26 cellular contexts compared by ENCODE assay signal in the genomic region with DNA sequence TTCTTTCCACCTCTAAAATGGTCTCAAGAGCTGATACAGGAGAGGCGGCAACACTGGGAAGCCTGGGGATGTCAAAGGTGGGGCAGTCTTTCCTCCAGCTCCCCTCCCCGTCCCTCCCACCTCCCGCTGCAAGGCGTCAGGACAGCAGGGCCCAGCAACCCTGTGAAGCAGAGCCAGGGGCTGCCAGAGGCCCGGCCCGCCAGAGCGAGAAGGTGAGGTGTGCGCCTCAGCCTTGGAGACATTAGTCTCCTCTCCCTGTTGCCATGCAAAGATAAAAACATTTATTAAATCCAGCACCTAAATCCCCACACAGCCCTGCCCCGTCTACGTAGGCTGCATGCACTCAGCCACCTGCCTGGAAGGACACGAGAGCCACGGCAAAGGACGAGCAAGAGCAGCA.
"Had no signal": no experiment of that assay in that cellular context is flagged by ENCODE, and none has a peak within 500 bp of the region (broad histone marks: within the 10 kb centered on the region; RNA-seq: fewer than 3 reads in every experiment).

No MANE protein-coding gene starts in this region.

- H3K36me3 Mint-ChIP-seq: mesothelial cell of epicardium; naive B cell; natural killer cell treated with Interleukin-12 subunit alpha and Interleukin-12 subunit beta and Interleukin-15 and Interleukin-18, amount 100 ng/mL, for 72 hours had no signal

- H3K36me3 ChIP-seq: esophagus squamous epithelium, left lung, right lobe of liver, suprapubic skin, thyroid gland had no signal

- H3K4me1 ChIP-seq: esophagus squamous epithelium, left lung, psoas muscle, right lobe of liver, suprapubic skin, thyroid gland had no signal

- H3K4me2 ChIP-seq: smooth muscle cell had no signal

- H3K27ac ChIP-seq: coronary artery, esophagus squamous epithelium, left lung, psoas muscle, right lobe of liver, suprapubic skin, thyroid gland had no signal

- H3K9me3 Mint-ChIP-seq: effector memory CD8-positive, alpha-beta T cell; mesothelial cell of epicardium; naive B cell; natural killer cell treated with Interleukin-12 subunit alpha and Interleukin-12 subunit beta and Interleukin-15 and Interleukin-18, amount 100 ng/mL, for 72 hours; stimulated activated naive CD8-positive, alpha-beta T cell treated with anti-CD3 and anti-CD28 coated beads, Interleukin-15, amount 100 ng/mL, for 72 hours had no signal

- H3K4me3 ChIP-seq: coronary artery, esophagus squamous epithelium, left lung, mucosa of descending colon, psoas muscle, right lobe of liver, smooth muscle cell, suprapubic skin, thyroid gland had no signal

- H3K27ac Mint-ChIP-seq: effector memory CD8-positive, alpha-beta T cell; mesothelial cell of epicardium; naive B cell; natural killer cell treated with Interleukin-12 subunit alpha and Interleukin-12 subunit beta and Interleukin-15 and Interleukin-18, amount 100 ng/mL, for 72 hours; stimulated activated naive CD8-positive, alpha-beta T cell treated with anti-CD3 and anti-CD28 coated beads, Interleukin-15, amount 100 ng/mL, for 72 hours had no signal

- H3K4me3 Mint-ChIP-seq: effector memory CD8-positive, alpha-beta T cell; mesothelial cell of epicardium; naive B cell; natural killer cell treated with Interleukin-12 subunit alpha and Interleukin-12 subunit beta and Interleukin-15 and Interleukin-18, amount 100 ng/mL, for 72 hours; neural crest cell; stimulated activated naive CD8-positive, alpha-beta T cell treated with anti-CD3 and anti-CD28 coated beads, Interleukin-15, amount 100 ng/mL, for 72 hours had no signal

- ATAC-seq: effector memory CD8-positive, alpha-beta T cell; left lung; mucosa of descending colon; natural killer cell treated with Interleukin-12 subunit alpha and Interleukin-12 subunit beta and Interleukin-15 and Interleukin-18, amount 100 ng/mL, for 72 hours; psoas muscle; right lobe of liver; stimulated activated naive CD8-positive, alpha-beta T cell treated with anti-CD3 and anti-CD28 coated beads, Interleukin-15, amount 100 ng/mL, for 72 hours had no signal

- H3K9me3 ChIP-seq: esophagus squamous epithelium, left lung, mucosa of descending colon, psoas muscle, right lobe of liver, suprapubic skin, thyroid gland had no signal

- DNase-seq: dermis blood vessel endothelial cell; effector memory CD8-positive, alpha-beta T cell; erythroblast; esophagus squamous epithelium; foreskin melanocyte; kidney; mesenchymal stem cell; mucosa of descending colon; naive B cell; psoas muscle; right lobe of liver; stimulated activated CD4-positive, alpha-beta T cell treated with anti-CD3 and anti-CD28 coated beads, Interleukin-12 subunit alpha, Interleukin-12 subunit beta, amount 100 ng/mL, for 4 hours; stimulated activated CD4-positive, alpha-beta T cell treated with anti-CD3 and anti-CD28 coated beads, Interleukin-1b, Interleukin-23, amount 100 ng/mL, for 48 hours; stimulated activated CD4-positive, alpha-beta T cell treated with anti-CD3 and anti-CD28 coated beads, Interleukin-4, amount 100 ng/mL, for 1 hour; stimulated activated CD8-positive, alpha-beta memory T cell treated with anti-CD3 and anti-CD28 coated beads, Interleukin-4, amount 100 ng/mL, for 48 hours; stimulated activated naive CD4-positive, alpha-beta T cell; stimulated activated naive CD8-positive, alpha-beta T cell treated with anti-CD3 and anti-CD28 coated beads, Interleukin-15, amount 100 ng/mL, for 72 hours; thyroid gland; trophoblast cell had no signal

- H3K4me1 Mint-ChIP-seq: mesothelial cell of epicardium; naive B cell; neural crest cell; stimulated activated naive CD8-positive, alpha-beta T cell treated with anti-CD3 and anti-CD28 coated beads, Interleukin-15, amount 100 ng/mL, for 72 hours had no signal

- H3K27me3 ChIP-seq: left lung, right lobe of liver, thyroid gland had no signal
